In genomic region chr4:183722738-183723560, GRCh38 we compare ENCODE assay signal across 9 cellular contexts.
DNase-seq lines count a peak whose midpoint lies in the region; ATAC-seq, FAIRE-seq and TF ChIP-seq lines count a peak whose summit lies in the region.
"Had no signal": no experiment of that assay in that cellular context is flagged by ENCODE, and none has a peak within 500 bp of the region (broad histone marks: within the 10 kb centered on the region; RNA-seq: fewer than 3 reads in every experiment).

No MANE protein-coding gene starts in this region.

- peaks cover 0 to 20% of the 10 kb centered on the region in 2 donors for H3K4me1 ChIP-seq in left lung

- no peaks in the 10 kb centered on the region for H3K27me3 ChIP-seq in left lung

- peak; percentile 88 for FAIRE-seq in GM12891 (lab: Jason Lieb, UNC)

- intact Hi-C loops in left lung (cut with DNase I), result no loop called here

- H3K36me3 ChIP-seq in left lung, result no peaks in the 10 kb centered on the region

- TF ChIP-seq POLR2A in GM12891 (IDR thresholded peaks at IDR 0.05; ENCODE audit: low read depth, low read length), result no peak

- peak; percentile 61 for DNase-seq in GM12891 (ENCODE audit: insufficient read length, low spot score)
- peak; percentile 42 for DNase-seq in NCI-H1417 treated with DMSO at 0.1 percent for 48 hours (lab: John Stamatoyannopoulos, UW)
- peak; percentile 26 for DNase-seq in choroid plexus epithelial cell (ENCODE audit: low read depth)
- peak; percentile 81 to 94 for DNase-seq in left lung
- peak in 2 of 3 donors; percentile 13 to 17 for DNase-seq in stimulated activated CD4-positive, alpha-beta T cell treated with anti-CD3 and anti-CD28 coated beads, TNF-alpha, amount 100 ng/mL, for 1 hour (ENCODE audit: low read depth in 3 of 3, low spot score in 1 of 3)
- DNase-seq in inferior parietal cortex (ENCODE audit: extremely low spot score), result no peak

- TF ChIP-seq CTCF in WI38 (IDR thresholded peaks at IDR 0.05; ENCODE audit: low read depth, low read length) (no peak), choroid plexus epithelial cell (conservative IDR thresholded peaks at IDR 0.05; ENCODE audit: low read depth, low read length) (no peak), left lung (IDR thresholded peaks at IDR 0.05) (peak in 1 of 2 donors; percentile 11)

- peak; percentile 65 for ATAC-seq in HG02623 (IDR thresholded peaks at IDR 0.05; ENCODE audit: unreplicated experiment)
- ATAC-seq in left lung, result peak; percentile 86

- H3K4me3 ChIP-seq in WI38 (ENCODE audit: low read depth, low read length) (peak overlapping the region; percentile 56), choroid plexus epithelial cell (ENCODE audit: low read depth, low read length) (peak overlapping the region; percentile 56), left lung (peak overlapping the region; percentile 41 to 56)

- peak overlapping the region; percentile 19 to 69 for H3K27ac ChIP-seq in left lung
- H3K27ac ChIP-seq: epithelial cell of prostate had no signal

- H3K9me3 ChIP-seq in left lung, result peaks cover 0 to 2% of the 10 kb centered on the region in 2 donors

TF ChIP-seq in GM12891, 5 proteins besides CTCF, POLR2A, EP300 and RAD21:
- TF ChIP-seq TAF1 (IDR thresholded peaks at IDR 0.05; ENCODE audit: low read depth, low read length) (no peak), SPI1 (IDR thresholded peaks at IDR 0.05; ENCODE audit: low read depth, low read length) (no peak), POLR2AphosphoS5 (IDR thresholded peaks at IDR 0.05; ENCODE audit: low read depth, low read length) (peak; percentile 61; the same call in 1 of the 2 replicates), POU2F2 (IDR thresholded peaks at IDR 0.05; ENCODE audit: low read depth, low read length) (no peak), PAX5 (IDR thresholded peaks at IDR 0.05; ENCODE audit: insufficient read depth, low read length, severe bottlenecking) (no peak)
